Comparison of ENCODE assay signal across 22 cellular contexts in genomic region chr12:122513660-122514059, GRCh38. TPM values are rescaled to one million over a fixed set of nuclear protein-coding genes. Genes with fewer than 3 reads are reported as not detected.
DNase-seq lines count a peak whose midpoint lies in the region; ATAC-seq and TF ChIP-seq lines count a peak whose summit lies in the region.
"Had no signal": no experiment of that assay in that cellular context is flagged by ENCODE, and none has a peak within 500 bp of the region (broad histone marks: within the 10 kb centered on the region; RNA-seq: fewer than 3 reads in every experiment).

No MANE protein-coding gene starts in this region.

- peaks cover 84% of the 10 kb centered on the region for H3K36me3 ChIP-seq in brain microvascular endothelial cell (replicated peaks)

- in situ Hi-C loops in brain microvascular endothelial cell (cut with HindIII; ENCODE audit: low pct_ligation_motif_present, low sequenced_read_pairs) = no loop called here

- no peak for DNase-seq in activated naive CD4-positive, alpha-beta T cell treated with anti-CD3 and anti-CD28 coated beads for 36 hours
- DNase-seq in activated naive CD4-positive, alpha-beta T cell (lab: John Stamatoyannopoulos, UW) = no peak
- DNase-seq in HFFc6 = no peak
- DNase-seq in brain microvascular endothelial cell = no peak
- no peak for DNase-seq in retina
- DNase-seq: AML-193, C1 segment of cervical spinal cord, EL, GF-D8, Kasumi-1, NCI-H1417, NCI-H1694 treated with DMSO at 0.1 percent for 48 hours, NCI-H2107, NCI-H446 treated with DMSO at 0.1 percent for 48 hours, NCI-H526 treated with DMSO at 0.1 percent for 48 hours, PC-3, Right ventricle myocardium superior had no signal

- peak overlapping the region; percentile 17 for H3K27ac ChIP-seq in brain microvascular endothelial cell

- H3K36me3 Mint-ChIP-seq in activated naive CD4-positive, alpha-beta T cell treated with anti-CD3 and anti-CD28 coated beads for 36 hours (ENCODE audit: low read depth) = peaks cover 64% of the 10 kb centered on the region
- peaks cover 60% of the 10 kb centered on the region for H3K36me3 Mint-ChIP-seq in HFFc6 (ENCODE audit: low read depth)
- H3K36me3 Mint-ChIP-seq in stimulated activated memory B cell treated with anti-CD40 and anti-IgM and Interleukin-4, amounts not matched to agents 10 μg/mL and 1 μg/mL and 100 μg/mL, for 72 hours = peaks cover 69% of the 10 kb centered on the region

- no peaks in the 10 kb centered on the region for H3K27me3 Mint-ChIP-seq in activated naive CD4-positive, alpha-beta T cell treated with anti-CD3 and anti-CD28 coated beads for 36 hours (ENCODE audit: low read depth)
- peaks cover 4% of the 10 kb centered on the region; the same call in 1 of the 2 replicates for H3K27me3 Mint-ChIP-seq in HFFc6 (ENCODE audit: insufficient read depth)
- H3K27me3 Mint-ChIP-seq in stimulated activated memory B cell treated with anti-CD40 and anti-IgM and Interleukin-4, amounts not matched to agents 10 μg/mL and 1 μg/mL and 100 μg/mL, for 72 hours = no peaks in the 10 kb centered on the region

- H3K27ac Mint-ChIP-seq in activated naive CD4-positive, alpha-beta T cell treated with anti-CD3 and anti-CD28 coated beads for 36 hours = peak overlapping the region; percentile 24
- peak overlapping the region; percentile 29; the same call in 1 of the 2 replicates for H3K27ac Mint-ChIP-seq in HFFc6
- peak overlapping the region; percentile 8 for H3K27ac Mint-ChIP-seq in stimulated activated memory B cell treated with anti-CD40 and anti-IgM and Interleukin-4, amounts not matched to agents 10 μg/mL and 1 μg/mL and 100 μg/mL, for 72 hours
- H3K27ac Mint-ChIP-seq: GM23338 had no signal

- ATAC-seq in stimulated activated memory B cell treated with anti-CD40 and anti-IgM and Interleukin-4, amounts not matched to agents 10 μg/mL and 1 μg/mL and 100 μg/mL, for 72 hours = no peak
- ATAC-seq in HG02870 (IDR thresholded peaks at IDR 0.05; ENCODE audit: unreplicated experiment) (no peak), HG02759 (IDR thresholded peaks at IDR 0.05; ENCODE audit: unreplicated experiment) (no peak)
- ATAC-seq: GM23338, PC-3 had no signal

- no peak overlapping the region for H3K4me3 ChIP-seq in brain microvascular endothelial cell (ENCODE audit: low read depth, low read length)
- H3K4me3 ChIP-seq: GM23338, HAP-1 had no signal

- H3K4me1 Mint-ChIP-seq in activated naive CD4-positive, alpha-beta T cell treated with anti-CD3 and anti-CD28 coated beads for 36 hours (ENCODE audit: low read depth) = peaks cover 21% of the 10 kb centered on the region
- peaks cover 34% of the 10 kb centered on the region for H3K4me1 Mint-ChIP-seq in HFFc6 (ENCODE audit: low read depth)
- peaks cover 6% of the 10 kb centered on the region for H3K4me1 Mint-ChIP-seq in stimulated activated memory B cell treated with anti-CD40 and anti-IgM and Interleukin-4, amounts not matched to agents 10 μg/mL and 1 μg/mL and 100 μg/mL, for 72 hours
- H3K4me1 Mint-ChIP-seq: GM23338 had no signal

- intact Hi-C loops in activated naive CD4-positive, alpha-beta T cell treated with anti-CD3 and anti-CD28 coated beads for 36 hours (cut with micrococcal nuclease) = no loop called here

- H3K27me3 ChIP-seq in brain microvascular endothelial cell (replicated peaks) = no peaks in the 10 kb centered on the region

- CTCF ChIA-PET in activated naive CD4-positive, alpha-beta T cell treated with anti-CD3 and anti-CD28 coated beads for 36 hours (lab: Charles Lee) = interaction anchor here (0.6 to 1.0 kb wide), 3 partner anchors 11 to 319 kb away, joined by 3 to 4 read pairs (median 4); no protein-coding TSS in a partner anchor

- no peak for TF ChIP-seq CTCF in HFFc6 (IDR thresholded peaks at IDR 0.05)
- TF ChIP-seq CTCF in brain microvascular endothelial cell (IDR thresholded peaks at IDR 0.05; ENCODE audit: low read depth, low read length, missing control alignments) = no peak

- H3K4me3 Mint-ChIP-seq in activated naive CD4-positive, alpha-beta T cell treated with anti-CD3 and anti-CD28 coated beads for 36 hours = no peak overlapping the region
- H3K4me3 Mint-ChIP-seq in HFFc6 = no peak overlapping the region
- no peak overlapping the region for H3K4me3 Mint-ChIP-seq in stimulated activated memory B cell treated with anti-CD40 and anti-IgM and Interleukin-4, amounts not matched to agents 10 μg/mL and 1 μg/mL and 100 μg/mL, for 72 hours
- H3K4me3 Mint-ChIP-seq: GM23338 had no signal

- H3K9me3 Mint-ChIP-seq in activated naive CD4-positive, alpha-beta T cell treated with anti-CD3 and anti-CD28 coated beads for 36 hours = no peaks in the 10 kb centered on the region
- peaks cover 5% of the 10 kb centered on the region; the same call in 1 of the 2 replicates for H3K9me3 Mint-ChIP-seq in HFFc6
- H3K9me3 Mint-ChIP-seq in stimulated activated memory B cell treated with anti-CD40 and anti-IgM and Interleukin-4, amounts not matched to agents 10 μg/mL and 1 μg/mL and 100 μg/mL, for 72 hours = no peaks in the 10 kb centered on the region
- H3K9me3 Mint-ChIP-seq: GM23338 had no signal

RNA-seq across cellular contexts. Expression of gene ZCCHC8, which starts 12.9 kb away (rescaled TPM):
- total RNA-seq in activated naive CD4-positive, alpha-beta T cell treated with anti-CD3 and anti-CD28 coated beads for 36 hours = 10 to 100 TPM; 25.9 to 26.0 TPM
- total RNA-seq in HFFc6 (2021; fragmentation: NEBNext Ultra II Directional; extraction: Animal tissue kit (Norgen Biotek cat#: 25700)) = 10 to 100 TPM in 5 of 6 experiments, 1 to 10 TPM in 1; 9.7 to 13.1 (median 11.4) TPM

RNA-seq across cellular contexts. Expression of gene RSRC2, which starts 13.1 kb away (rescaled TPM):
- 100 to 1,000 TPM; 117 to 127 TPM for total RNA-seq in activated naive CD4-positive, alpha-beta T cell treated with anti-CD3 and anti-CD28 coated beads for 36 hours
- total RNA-seq in HFFc6 (2021; fragmentation: NEBNext Ultra II Directional; extraction: Animal tissue kit (Norgen Biotek cat#: 25700)) = 10 to 100 TPM; 38.7 to 52.7 (median 44.2) TPM

RNA-seq across cellular contexts. Expression of gene KNTC1, which starts 13.4 kb away (rescaled TPM):
- total RNA-seq in activated naive CD4-positive, alpha-beta T cell treated with anti-CD3 and anti-CD28 coated beads for 36 hours = 100 to 1,000 TPM; 141 to 142 TPM
- total RNA-seq in HFFc6 (2021; fragmentation: NEBNext Ultra II Directional; extraction: Animal tissue kit (Norgen Biotek cat#: 25700)) = 10 to 100 TPM; 11.7 to 25.0 (median 19.6) TPM

Comparison
In these comparisons a context has a peak if more than half of its experiments do, and no peak if none do; other contexts are left out.
1. RNA of gene KNTC1, which starts 13.4 kb away (total RNA-seq): 141 to 142 TPM in activated naive CD4-positive, alpha-beta T cell treated with anti-CD3 and anti-CD28 coated beads for 36 hours; 11.7 to 25.0 TPM in HFFc6; every median in the first group is over 4 times any median in the second.
2. Peak in every context shown above with its lines, with median percentiles within 50 percentile points of each other: H3K27ac Mint-ChIP-seq.